In the genomic region with DNA sequence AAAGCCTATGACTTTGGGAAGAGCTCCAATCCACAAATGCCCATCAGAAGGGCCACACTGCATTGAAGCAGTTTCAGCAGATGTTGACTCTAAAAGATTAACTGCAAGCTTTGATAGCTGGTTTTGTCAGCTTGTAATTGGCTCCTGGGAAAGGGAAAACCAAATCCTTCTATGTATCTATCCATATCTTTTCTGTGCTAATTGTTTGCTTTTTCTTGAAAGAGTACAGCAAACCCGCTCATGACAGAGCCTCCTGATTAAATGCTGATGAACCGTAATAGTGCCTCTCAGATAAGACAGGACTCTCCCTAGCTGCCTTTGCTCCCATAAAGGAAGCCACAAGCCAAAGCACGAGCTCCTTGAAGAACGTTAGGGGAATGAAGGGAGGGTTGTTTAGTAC, we compare ENCODE assay signal across 28 cellular contexts.
"Had no signal": no experiment of that assay in that cellular context is flagged by ENCODE, and none has a peak within 500 bp of the region (broad histone marks: within the 10 kb centered on the region; RNA-seq: fewer than 3 reads in every experiment).

No MANE protein-coding gene starts in this region.

- H2AFZ ChIP-seq: parathyroid adenoma had no signal

- ATAC-seq: heart right ventricle; left colon; lower lobe of right lung; natural killer cell; right lobe of liver; stimulated activated effector memory CD8-positive, alpha-beta T cell treated with anti-CD3 and anti-CD28 coated beads, Interleukin-12 subunit alpha, Interleukin-12 subunit beta, amount 100 ng/mL, for 72 hours; stimulated activated naive CD8-positive, alpha-beta T cell treated with anti-CD3 and anti-CD28 coated beads, Interleukin-15, Interleukin-2, amounts not matched to agents 100 U/mL and 50 U/mL, for 24 hours had no signal

- H3K27ac Mint-ChIP-seq: immature natural killer cell; natural killer cell; progenitor cell of endocrine pancreas; stimulated activated effector memory CD8-positive, alpha-beta T cell treated with anti-CD3 and anti-CD28 coated beads, Interleukin-12 subunit alpha, Interleukin-12 subunit beta, amount 100 ng/mL, for 72 hours; type B pancreatic cell had no signal

- H3K9ac ChIP-seq: parathyroid adenoma had no signal

- H3K36me3 Mint-ChIP-seq: natural killer cell; stimulated activated effector memory CD8-positive, alpha-beta T cell treated with anti-CD3 and anti-CD28 coated beads, Interleukin-12 subunit alpha, Interleukin-12 subunit beta, amount 100 ng/mL, for 72 hours; type B pancreatic cell had no signal

- DNase-seq: dermis blood vessel endothelial cell; effector memory CD4-positive, alpha-beta T cell; erythroblast; esophagus squamous epithelium; foreskin melanocyte; glutamatergic neuron; heart right ventricle; hypothalamus; immature natural killer cell; islet precursor cell; kidney glomerular epithelial cell; left colon; left ventricle myocardium inferior; lower lobe of right lung; natural killer cell; right lobe of liver; stimulated activated CD4-positive, alpha-beta T cell treated with anti-CD3 and anti-CD28 coated beads, Interleukin-2, amount 100 ng/mL, for 24 hours; stimulated activated CD4-positive, alpha-beta T cell treated with anti-CD3 and anti-CD28 coated beads, Interleukin-4, amount 100 ng/mL, for 24 hours; stimulated activated naive CD8-positive, alpha-beta T cell treated with anti-CD3 and anti-CD28 coated beads, Interleukin-15, Interleukin-2, amounts not matched to agents 100 U/mL and 50 U/mL, for 24 hours; substantia nigra; testis; tibial artery had no signal

- H3K27me3 ChIP-seq: esophagus squamous epithelium, heart right ventricle, neutrophil, right lobe of liver, testis, tibial artery had no signal

- H3K4me1 ChIP-seq: esophagus squamous epithelium, heart right ventricle, left ventricle myocardium inferior, lower lobe of right lung, parathyroid adenoma, right lobe of liver, testis, tibial artery had no signal

- H3K9me3 Mint-ChIP-seq: immature natural killer cell; natural killer cell; stimulated activated effector memory CD8-positive, alpha-beta T cell treated with anti-CD3 and anti-CD28 coated beads, Interleukin-12 subunit alpha, Interleukin-12 subunit beta, amount 100 ng/mL, for 72 hours; type B pancreatic cell had no signal

- H3K4me3 ChIP-seq: coronary artery, esophagus squamous epithelium, heart right ventricle, left ventricle myocardium inferior, lower lobe of right lung, right lobe of liver, testis, tibial artery had no signal

- H3K79me2 ChIP-seq: parathyroid adenoma had no signal

- H3K4me3 Mint-ChIP-seq: immature natural killer cell; natural killer cell; stimulated activated effector memory CD8-positive, alpha-beta T cell treated with anti-CD3 and anti-CD28 coated beads, Interleukin-12 subunit alpha, Interleukin-12 subunit beta, amount 100 ng/mL, for 72 hours; type B pancreatic cell had no signal

- H3K9me3 ChIP-seq: esophagus squamous epithelium, heart right ventricle, lower lobe of right lung, neutrophil, right lobe of liver, testis, tibial artery had no signal

- H3K36me3 ChIP-seq: esophagus squamous epithelium, heart right ventricle, left ventricle myocardium inferior, lower lobe of right lung, neutrophil, right lobe of liver, tibial artery had no signal

- H3K27ac ChIP-seq: coronary artery, esophagus squamous epithelium, heart right ventricle, left ventricle myocardium inferior, lower lobe of right lung, neutrophil, parathyroid adenoma, right lobe of liver, testis, tibial artery had no signal

- H3K4me1 Mint-ChIP-seq: immature natural killer cell; natural killer cell; stimulated activated effector memory CD8-positive, alpha-beta T cell treated with anti-CD3 and anti-CD28 coated beads, Interleukin-12 subunit alpha, Interleukin-12 subunit beta, amount 100 ng/mL, for 72 hours had no signal
